Comparison of ENCODE assay signal across 1 cellular context in the genomic region with DNA sequence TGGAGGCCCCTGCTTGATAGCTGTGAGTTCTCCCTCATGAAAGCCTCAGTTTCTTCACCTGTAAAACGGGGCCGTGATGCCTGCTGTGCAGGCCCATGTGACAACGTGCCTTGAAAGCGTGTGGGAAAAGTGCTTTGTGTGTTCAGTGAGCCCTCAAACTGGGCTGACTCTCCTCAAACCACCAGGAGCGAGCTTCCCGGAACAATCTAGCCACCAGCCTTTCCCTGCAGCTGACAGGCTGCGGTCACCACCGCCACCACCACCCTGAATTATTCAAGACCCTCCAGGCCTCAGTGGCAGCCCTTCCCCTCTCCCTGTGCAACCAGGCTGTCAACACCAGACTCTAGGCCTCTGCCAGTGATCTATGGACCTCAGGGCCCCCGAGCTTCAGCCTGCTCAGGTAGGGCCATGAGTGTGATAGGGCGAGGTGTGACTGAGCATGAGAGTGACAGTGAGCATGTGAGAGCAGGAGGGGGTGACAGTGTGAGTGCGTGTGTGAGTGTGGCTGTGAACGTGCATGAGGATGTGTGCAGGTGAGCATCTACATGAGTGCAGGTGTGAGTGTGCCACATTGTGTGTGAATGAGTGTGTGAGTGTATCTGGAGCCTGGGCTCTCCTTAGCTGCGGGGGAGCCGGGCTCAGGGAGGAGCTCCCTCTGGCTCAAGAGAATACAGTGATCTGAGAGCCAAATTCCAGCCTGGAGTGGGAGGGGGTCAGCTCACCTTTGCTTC.
TF ChIP-seq lines count a peak whose summit lies in the region.

No MANE protein-coding gene starts in this region.

TF ChIP-seq in HepG2, 621 proteins besides CTCF, POLR2A, EP300 and RAD21 (continued from another document and continues in another):
- no peak for TF ChIP-seq HNF1A (IDR thresholded peaks at IDR 0.05; ENCODE audit: low read depth)
- TF ChIP-seq HNF1A (CRISPR knock-in tag; IDR thresholded peaks at IDR 0.05; ENCODE audit: borderline replicate concordance), result 0 out of 2 replicates have a peak, but pooled peaks have one; percentile 47
- TF ChIP-seq ZBTB7A (CRISPR knock-in tag; IDR thresholded peaks at IDR 0.05), result peak; percentile 60
- TF ChIP-seq PAXIP1 (CRISPR knock-in tag; conservative IDR thresholded peaks at IDR 0.05), result peak; percentile 89
- no peak for TF ChIP-seq ZNF501 (CRISPR knock-in tag; IDR thresholded peaks at IDR 0.05)
- 0 out of 2 replicates have a peak, but pooled peaks have one; percentile 26 for TF ChIP-seq ATF7-NPFF (CRISPR knock-in tag; IDR thresholded peaks at IDR 0.05; ENCODE audit: low read depth)
- TF ChIP-seq ZNF446 (CRISPR knock-in tag; IDR thresholded peaks at IDR 0.05), result 0 out of 2 replicates have a peak, but pooled peaks have one; percentile 49
- TF ChIP-seq, protein P1, sequence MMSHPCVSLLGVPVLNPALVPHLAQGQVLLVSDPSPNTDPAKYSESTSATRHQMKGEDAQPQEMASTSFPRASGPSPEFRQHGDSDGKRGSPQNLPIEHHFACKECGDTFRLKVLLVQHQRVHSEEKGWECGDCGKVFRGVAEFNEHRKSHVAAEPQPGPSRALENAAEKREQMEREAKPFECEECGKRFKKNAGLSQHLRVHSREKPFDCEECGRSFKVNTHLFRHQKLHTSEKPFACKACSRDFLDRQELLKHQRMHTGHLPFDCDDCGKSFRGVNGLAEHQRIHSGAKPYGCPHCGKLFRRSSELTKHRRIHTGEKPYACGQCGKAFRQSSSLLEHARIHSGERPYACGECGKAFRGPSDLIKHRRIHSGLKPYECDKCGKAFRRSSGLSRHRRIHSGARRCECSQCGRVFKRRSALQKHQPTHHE (CRISPR knock-in tag; IDR thresholded peaks at IDR 0.05; ENCODE audit: borderline replicate concordance), result no peak
- TF ChIP-seq NONO (IDR thresholded peaks at IDR 0.05), result no peak
- peak; percentile 83 for TF ChIP-seq NONO (CRISPR knock-in tag; conservative IDR thresholded peaks at IDR 0.05)
- 0 out of 2 replicates have a peak, but pooled peaks have one; percentile 49 for TF ChIP-seq ZGPAT (CRISPR knock-in tag; IDR thresholded peaks at IDR 0.05)
- peak; percentile 77; the same call in 1 of the 2 replicates for TF ChIP-seq ZSCAN21 (CRISPR knock-in tag; IDR thresholded peaks at IDR 0.05; ENCODE audit: borderline replicate concordance)
- TF ChIP-seq ZMYM4 (CRISPR knock-in tag; IDR thresholded peaks at IDR 0.05), result peak; percentile 46
- no peak for TF ChIP-seq CCAR2 (optimal IDR thresholded peaks at IDR 0.05; ENCODE audit: low read depth, low read length)
- TF ChIP-seq, protein P2, sequence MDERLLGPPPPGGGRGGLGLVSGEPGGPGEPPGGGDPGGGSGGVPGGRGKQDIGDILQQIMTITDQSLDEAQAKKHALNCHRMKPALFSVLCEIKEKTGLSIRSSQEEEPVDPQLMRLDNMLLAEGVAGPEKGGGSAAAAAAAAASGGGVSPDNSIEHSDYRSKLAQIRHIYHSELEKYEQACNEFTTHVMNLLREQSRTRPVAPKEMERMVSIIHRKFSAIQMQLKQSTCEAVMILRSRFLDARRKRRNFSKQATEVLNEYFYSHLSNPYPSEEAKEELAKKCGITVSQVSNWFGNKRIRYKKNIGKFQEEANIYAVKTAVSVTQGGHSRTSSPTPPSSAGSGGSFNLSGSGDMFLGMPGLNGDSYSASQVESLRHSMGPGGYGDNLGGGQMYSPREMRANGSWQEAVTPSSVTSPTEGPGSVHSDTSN (CRISPR knock-in tag; IDR thresholded peaks at IDR 0.05), result peak; percentile 39; the same call in 1 of the 2 replicates
- peak; percentile 29; the same call in 1 of the 2 replicates for TF ChIP-seq ZNF205 (CRISPR knock-in tag; IDR thresholded peaks at IDR 0.05)
- TF ChIP-seq, protein P3, sequence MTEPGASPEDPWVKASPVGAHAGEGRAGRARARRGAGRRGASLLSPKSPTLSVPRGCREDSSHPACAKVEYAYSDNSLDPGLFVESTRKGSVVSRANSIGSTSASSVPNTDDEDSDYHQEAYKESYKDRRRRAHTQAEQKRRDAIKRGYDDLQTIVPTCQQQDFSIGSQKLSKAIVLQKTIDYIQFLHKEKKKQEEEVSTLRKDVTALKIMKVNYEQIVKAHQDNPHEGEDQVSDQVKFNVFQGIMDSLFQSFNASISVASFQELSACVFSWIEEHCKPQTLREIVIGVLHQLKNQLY (CRISPR knock-in tag; IDR thresholded peaks at IDR 0.05), result peak; percentile 45; the same call in 1 of the 2 replicates
- 0 out of 2 replicates have a peak, but pooled peaks have one; percentile 73 for TF ChIP-seq ZFP90 (CRISPR knock-in tag; IDR thresholded peaks at IDR 0.05; ENCODE audit: borderline replicate concordance)
- peak; percentile 40; the same call in 1 of the 2 replicates for TF ChIP-seq KLF11 (CRISPR knock-in tag; IDR thresholded peaks at IDR 0.05)
- peak; percentile 77; the same call in 1 of the 2 replicates for TF ChIP-seq HBP1 (CRISPR knock-in tag; IDR thresholded peaks at IDR 0.05; ENCODE audit: low read depth)
- peak; percentile 62 for TF ChIP-seq ERF (CRISPR knock-in tag; IDR thresholded peaks at IDR 0.05)
- 0 out of 2 replicates have a peak, but pooled peaks have one; percentile 38 for TF ChIP-seq ADNP (CRISPR knock-in tag; IDR thresholded peaks at IDR 0.05)
- no peak for TF ChIP-seq HOXA7 (CRISPR knock-in tag; IDR thresholded peaks at IDR 0.05)
- TF ChIP-seq ZNF574 (CRISPR knock-in tag; IDR thresholded peaks at IDR 0.05), result no peak; the same call in 1 of the 2 replicates
- TF ChIP-seq DPF2 (CRISPR knock-in tag; IDR thresholded peaks at IDR 0.05; ENCODE audit: borderline replicate concordance, low read depth), result no peak; the same call in 1 of the 2 replicates
- no peak for TF ChIP-seq ZNF33A (CRISPR knock-in tag; IDR thresholded peaks at IDR 0.05; ENCODE audit: borderline replicate concordance)
- peak; percentile 70; the same call in 1 of the 2 replicates for TF ChIP-seq ZNF451 (CRISPR knock-in tag; IDR thresholded peaks at IDR 0.05)
